ENCODE assay signal across 13 cellular contexts in genomic region chr1:203311368-203312301, GRCh38. TPM values are rescaled to one million over a fixed set of nuclear protein-coding genes. Genes with fewer than 3 reads are reported as not detected.
DNase-seq lines count a peak whose midpoint lies in the region; ATAC-seq and TF ChIP-seq lines count a peak whose summit lies in the region.
"Had no signal": no experiment of that assay in that cellular context is flagged by ENCODE, and none has a peak within 500 bp of the region (broad histone marks: within the 10 kb centered on the region; RNA-seq: fewer than 3 reads in every experiment).

No MANE protein-coding gene starts in this region.

- no peaks in the 10 kb centered on the region for H3K9me3 ChIP-seq in right atrium auricular region
- no peaks in the 10 kb centered on the region for H3K9me3 ChIP-seq in SU-DHL-6 (ENCODE audit: insufficient read depth, low read length)
- no peaks in the 10 kb centered on the region for H3K9me3 ChIP-seq in gastroesophageal sphincter
- H3K9me3 ChIP-seq: MG63 had no signal

- H3K4me3 ChIP-seq in right atrium auricular region (no peak overlapping the region), SU-DHL-6 (ENCODE audit: insufficient read depth, low read length, poor library complexity, severe bottlenecking) (no peak overlapping the region), gastroesophageal sphincter (no peak overlapping the region)
- H3K4me3 ChIP-seq: MG63, neural progenitor cell had no signal

- H2AFZ ChIP-seq in SU-DHL-6 (ENCODE audit: low read depth, low read length, severe bottlenecking) = no peak overlapping the region
- H2AFZ ChIP-seq: neural progenitor cell had no signal

- H3K27ac Mint-ChIP-seq in type B pancreatic cell = peak overlapping the region; percentile 50
- H3K27ac Mint-ChIP-seq: neural progenitor cell had no signal

- H3K27ac ChIP-seq in right atrium auricular region = peak overlapping the region; percentile 100
- H3K27ac ChIP-seq in SU-DHL-6 (ENCODE audit: low read depth, low read length) = peak overlapping the region; percentile 50
- peak overlapping the region in 3 of 4 donors; percentile 8 to 99 (median 9) for H3K27ac ChIP-seq in gastroesophageal sphincter
- H3K27ac ChIP-seq: neural progenitor cell had no signal

- no peak for TF ChIP-seq CTCF in right atrium auricular region (IDR thresholded peaks at IDR 0.05)
- TF ChIP-seq CTCF in SU-DHL-6 (IDR thresholded peaks at IDR 0.05; ENCODE audit: insufficient read depth, low read length, poor library complexity, severe bottlenecking) = no peak
- TF ChIP-seq CTCF in gastroesophageal sphincter (IDR thresholded peaks at IDR 0.05) = no peak
- TF ChIP-seq CTCF in type B pancreatic cell (conservative IDR thresholded peaks at IDR 0.05) = no peak

- no peak for TF ChIP-seq EP300 in gastroesophageal sphincter (IDR thresholded peaks at IDR 0.05)

- no peaks in the 10 kb centered on the region for H3K9me2 ChIP-seq in SU-DHL-6 (replicated peaks; ENCODE audit: insufficient read depth, low read length)

- no peaks in the 10 kb centered on the region for H3K9me3 Mint-ChIP-seq in type B pancreatic cell

- no peak overlapping the region for H3K4me3 Mint-ChIP-seq in type B pancreatic cell
- H3K4me3 Mint-ChIP-seq: neural progenitor cell had no signal

- DNase-seq in right atrium auricular region (ENCODE audit: low spot score) (no peak), cardiac septum (ENCODE audit: low spot score) (no peak), type B pancreatic cell (ENCODE audit: extremely low spot score, unreplicated experiment) (no peak), Ammon's horn (ENCODE audit: low spot score) (no peak)
- DNase-seq in stimulated activated CD4-positive, alpha-beta T cell treated with anti-CD3 and anti-CD28 coated beads, Interleukin-12 subunit alpha, Interleukin-12 subunit beta, amount 100 ng/mL, for 4 hours = no peak
- DNase-seq: MG63, NCI-H2171, T-helper 2 cell had no signal

- WGBS in gastroesophageal sphincter (ENCODE audit: low coverage in 1 of 2), 2 donors = 80 to 90% methylated on average over 2 of the region's 3 CpGs

- H3K36me3 Mint-ChIP-seq in type B pancreatic cell = peaks cover 8% of the 10 kb centered on the region

- H4K20me1 ChIP-seq in SU-DHL-6 (ENCODE audit: low read depth, low read length) = peaks cover 2% of the 10 kb centered on the region; the same call in 1 of the 2 replicates

- H3K79me2 ChIP-seq in SU-DHL-6 (ENCODE audit: insufficient read depth, low read length) = peaks cover 25% of the 10 kb centered on the region

- ATAC-seq in gastroesophageal sphincter (peak; percentile 19), GM21447 (IDR thresholded peaks at IDR 0.05; ENCODE audit: unreplicated experiment) (no peak)
- ATAC-seq: left colon had no signal

- peaks cover 66% of the 10 kb centered on the region for H3F3A ChIP-seq in SU-DHL-6 (ENCODE audit: insufficient read depth)

- H3K4me1 Mint-ChIP-seq in type B pancreatic cell (ENCODE audit: unreplicated experiment) = peaks cover 31% of the 10 kb centered on the region

- TF ChIP-seq POLR2A in gastroesophageal sphincter (IDR thresholded peaks at IDR 0.05) = peak in 1 of 2 donors; percentile 3

- no peaks in the 10 kb centered on the region for H3K27me3 Mint-ChIP-seq in type B pancreatic cell

- peaks cover 0 to 42% of the 10 kb centered on the region in 2 donors for H3K4me1 ChIP-seq in right atrium auricular region
- peaks cover 3 to 58% (median 20%) of the 10 kb centered on the region in 3 donors for H3K4me1 ChIP-seq in gastroesophageal sphincter

- H3K4me2 ChIP-seq in SU-DHL-6 (ENCODE audit: low read depth, low read length, poor library complexity, severe bottlenecking) = no peak overlapping the region
- H3K4me2 ChIP-seq: neural progenitor cell had no signal

- H3K36me3 ChIP-seq in right atrium auricular region = peaks cover 44% of the 10 kb centered on the region
- peaks cover 29% of the 10 kb centered on the region for H3K36me3 ChIP-seq in SU-DHL-6 (ENCODE audit: low read length)
- H3K36me3 ChIP-seq in gastroesophageal sphincter = peaks cover 0 to 37% of the 10 kb centered on the region in 2 donors
- H3K36me3 ChIP-seq: MG63, neural progenitor cell had no signal

- no peak overlapping the region for H3K9ac ChIP-seq in SU-DHL-6 (ENCODE audit: low read length)
- H3K9ac ChIP-seq: neural progenitor cell had no signal

- H3K27me3 ChIP-seq in right atrium auricular region = no peaks in the 10 kb centered on the region
- no peaks in the 10 kb centered on the region for H3K27me3 ChIP-seq in SU-DHL-6 (ENCODE audit: low read length)
- H3K27me3 ChIP-seq in gastroesophageal sphincter = no peaks in the 10 kb centered on the region

- intact Hi-C loops in cardiac septum (cut with DNase I) = no loop called here

RNA-seq across cellular contexts. Expression of gene BTG2, which starts 6.3 kb away (rescaled TPM):
- 100 to 1,000 TPM; 132 to 254 TPM for total RNA-seq in right atrium auricular region
- total RNA-seq in cardiac septum = 54.2 TPM
- 100 to 1,000 TPM in 3 of 4 donors, 10 to 100 TPM in 1; 74.5 to 169 (median 116) TPM for total RNA-seq in gastroesophageal sphincter
- total RNA-seq in type B pancreatic cell (ENCODE audit: low replicate concordance) = 49.8 and 147 TPM in 2 replicates

RNA-seq across cellular contexts. Expression of gene FMOD, which starts 39.3 kb away (rescaled TPM):
- total RNA-seq in right atrium auricular region (100 to 1,000 TPM in 1 of 2 donors, 10 to 100 TPM in 1; 34.2 to 122 TPM), cardiac septum (66.0 TPM), gastroesophageal sphincter (10 to 100 TPM; 19.3 to 53.6 (median 37.9) TPM), type B pancreatic cell (ENCODE audit: low replicate concordance) (3.9 and 8.3 TPM in 2 replicates)

Comparison
In these comparisons a context has a peak if more than half of its experiments do, and no peak if none do; other contexts are left out.
1. H3K27ac ChIP-seq: peak in every context shown above with its lines; median percentile 100 in right atrium auricular region; 50 in SU-DHL-6; 9 in gastroesophageal sphincter.